In the genomic region with DNA sequence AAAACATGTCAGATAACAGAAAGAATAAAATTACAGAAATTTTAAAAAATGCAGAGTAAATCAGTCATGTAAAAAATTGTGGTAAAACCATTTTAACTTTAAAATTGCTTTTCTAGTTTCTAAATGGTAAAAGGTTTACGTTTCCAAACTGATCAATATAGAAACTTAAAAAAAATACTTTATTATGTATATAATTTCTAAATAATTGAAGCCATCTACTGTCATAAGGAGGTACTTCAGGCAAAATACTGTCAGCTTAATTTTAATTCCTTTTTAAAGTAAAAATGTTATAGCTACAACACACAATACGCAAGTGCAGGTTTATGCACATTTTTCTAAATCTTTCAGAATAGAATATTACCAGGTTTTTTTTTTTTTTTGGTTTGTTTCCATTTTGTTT, we compare ENCODE assay signal across 19 cellular contexts.
DNase-seq lines count a peak whose midpoint lies in the region; TF ChIP-seq lines count a peak whose summit lies in the region.
"Had no signal": no experiment of that assay in that cellular context is flagged by ENCODE, and none has a peak within 500 bp of the region (broad histone marks: within the 10 kb centered on the region; RNA-seq: fewer than 3 reads in every experiment).

No MANE protein-coding gene starts in this region.

- H3K27ac Mint-ChIP-seq in endothelial cell (ENCODE audit: unreplicated experiment) (no peak overlapping the region), neural crest cell (ENCODE audit: unreplicated experiment) (no peak overlapping the region)
- H3K27ac Mint-ChIP-seq: CD8-positive, alpha-beta T cell had no signal

- H3K27ac ChIP-seq in C4-2B: no peak overlapping the region
- no peak overlapping the region for H3K27ac ChIP-seq in A673 (ENCODE audit: low read depth, low read length, poor library complexity, severe bottlenecking)
- H3K27ac ChIP-seq: SK-N-MC had no signal

- H3K9me3 Mint-ChIP-seq in endothelial cell (ENCODE audit: unreplicated experiment) (no peaks in the 10 kb centered on the region), neural crest cell (no peaks in the 10 kb centered on the region)
- H3K9me3 Mint-ChIP-seq: CD8-positive, alpha-beta T cell had no signal

- intact Hi-C loops in A673 (cut with micrococcal nuclease; ENCODE audit: unreplicated experiment): no loop called here

- DNase-seq in LNCaP clone FGC (ENCODE audit: low read depth) (no peak), endothelial cell (ENCODE audit: low spot score) (no peak), neural crest cell (ENCODE audit: low read depth, low spot score) (no peak), pons (ENCODE audit: low spot score) (no peak), COLO668 (lab: John Stamatoyannopoulos, UW; ENCODE audit: unreplicated experiment) (no peak), A673 (ENCODE audit: low spot score) (no peak)
- no peak for DNase-seq in effector CD4-positive, alpha-beta T cell
- DNase-seq: BE2C; CD8-positive, alpha-beta T cell; DMS79; KBM-7; NCI-H1048; NCI-H1436 treated with DMSO at 0.1 percent for 48 hours; NCI-H2029 treated with DMSO at 0.1 percent for 48 hours; NCI-H510A had no signal

- H3K4me3 ChIP-seq in LNCaP clone FGC (ENCODE audit: low read depth, low read length): no peak overlapping the region
- no peak overlapping the region for H3K4me3 ChIP-seq in A673 (ENCODE audit: low read depth, low read length, poor library complexity, severe bottlenecking)
- H3K4me3 ChIP-seq: GM12878, HAP-1, SK-N-MC had no signal

- no TSS peak for BruUV-seq in A673 (replicated peaks; lab: Mats Ljungman, UMichigan)

- H3K4me1 Mint-ChIP-seq in endothelial cell (ENCODE audit: unreplicated experiment) (no peaks in the 10 kb centered on the region), neural crest cell (peaks cover 9% of the 10 kb centered on the region)

- H3K4me1 ChIP-seq in A673 (ENCODE audit: insufficient read depth, low read length, poor library complexity, severe bottlenecking): no peaks in the 10 kb centered on the region
- H3K4me1 ChIP-seq: BE2C, HAP-1 had no signal

- H3K36me3 ChIP-seq in A673 (ENCODE audit: insufficient read depth, low read length, poor library complexity, severe bottlenecking): no peaks in the 10 kb centered on the region
- H3K36me3 ChIP-seq: BE2C, HAP-1 had no signal

- H3K4me3 Mint-ChIP-seq in endothelial cell (ENCODE audit: unreplicated experiment): no peak overlapping the region
- H3K4me3 Mint-ChIP-seq in neural crest cell: no peak overlapping the region
- H3K4me3 Mint-ChIP-seq: CD8-positive, alpha-beta T cell had no signal

- TF ChIP-seq CTCF in C4-2B (conservative IDR thresholded peaks at IDR 0.05) (peak; percentile 35), LNCaP clone FGC (IDR thresholded peaks at IDR 0.05; ENCODE audit: control insufficient read depth, extremely low read depth, insufficient read depth) (peak; percentile 13; the same call in 1 of the 2 replicates), endothelial cell (IDR thresholded peaks at IDR 0.05; ENCODE audit: unreplicated experiment) (peak; percentile 66), neural crest cell (conservative IDR thresholded peaks at IDR 0.05) (peak; percentile 46), A673 (conservative IDR thresholded peaks at IDR 0.05; ENCODE audit: low read depth, low read length) (no peak; the same call in 1 of the 2 replicates)

- no peaks in the 10 kb centered on the region for H3K9me3 ChIP-seq in A673 (ENCODE audit: low read depth, low read length, poor library complexity, severe bottlenecking)
- H3K9me3 ChIP-seq: BE2C, HAP-1 had no signal

- H3K27me3 ChIP-seq in A673 (replicated peaks; ENCODE audit: insufficient read depth, low read depth, low read length, poor library complexity): no peaks in the 10 kb centered on the region
- H3K27me3 ChIP-seq: BE2C had no signal

- no peaks in the 10 kb centered on the region for H3K36me3 Mint-ChIP-seq in endothelial cell (ENCODE audit: low read depth, unreplicated experiment)
- no peaks in the 10 kb centered on the region for H3K36me3 Mint-ChIP-seq in neural crest cell (ENCODE audit: low read depth)
- H3K36me3 Mint-ChIP-seq: CD8-positive, alpha-beta T cell had no signal

- POLR2A ChIA-PET in A673 (lab: Charles Lee; ENCODE audit: low non-redundant PET): interaction anchor here (0.6 kb wide), 1 partner anchor 150 kb away, joined by 3 read pairs; no protein-coding TSS in a partner anchor

- H3K27me3 Mint-ChIP-seq in endothelial cell (ENCODE audit: unreplicated experiment) (peaks cover 2% of the 10 kb centered on the region), neural crest cell (ENCODE audit: low read depth) (no peaks in the 10 kb centered on the region)

- CTCF ChIA-PET in A673 (lab: Charles Lee): interaction anchor here (0.7 kb wide), 2 partner anchors 74 to 243 kb away, joined by 7 to 9 read pairs; no protein-coding TSS in a partner anchor
